ENCODE assay signal across 1 cellular context in genomic region chr1:20194770-20195463, GRCh38.
TF ChIP-seq lines count a peak whose summit lies in the region.

No MANE protein-coding gene starts in this region.

TF ChIP-seq in K562, 482 proteins besides CTCF, POLR2A, EP300 and RAD21 (continued from another document):
- TF ChIP-seq ZNF217 (CRISPR knock-in tag; IDR thresholded peaks at IDR 0.05) = no peak
TF ChIP-seq in K562: peak in this region for 45.
